Comparison of ENCODE assay signal across 1 cellular context in the genomic region with DNA sequence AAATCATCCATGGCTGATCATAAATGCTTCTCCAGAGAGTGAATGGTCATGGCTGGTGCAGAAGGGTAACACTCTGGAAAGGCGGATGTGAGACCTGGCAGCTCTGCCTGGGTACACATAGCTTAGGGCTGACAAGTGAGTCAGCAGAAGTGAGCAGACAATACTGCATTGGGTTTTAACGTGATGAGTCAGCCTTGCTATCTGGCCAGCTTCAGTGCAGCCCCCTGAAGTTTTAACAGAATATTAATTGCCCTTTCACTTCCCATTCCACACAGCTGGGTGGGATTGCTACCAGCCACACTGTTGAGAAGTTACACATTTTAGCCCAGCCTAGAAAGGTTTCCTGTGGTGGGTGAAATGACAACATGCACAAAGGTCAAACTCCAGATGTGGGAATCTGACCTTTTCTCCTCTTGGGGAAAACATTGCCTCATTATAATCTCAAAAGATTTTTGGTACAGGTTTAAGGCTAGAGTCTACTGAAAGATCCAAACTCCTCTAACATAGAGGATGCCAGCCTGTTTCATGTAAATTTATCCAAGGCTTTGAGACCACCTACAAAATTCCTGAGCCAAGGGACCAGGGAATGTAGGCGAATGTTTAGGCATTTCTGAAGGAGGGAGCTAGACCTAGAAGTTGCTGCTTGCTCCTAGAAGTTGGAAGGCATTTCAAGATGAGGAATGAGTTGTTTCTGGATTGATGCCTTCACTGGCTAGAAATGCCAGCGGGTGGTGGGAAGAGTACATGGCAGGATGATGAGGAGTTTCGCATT.
TF ChIP-seq lines count a peak whose summit lies in the region.

No MANE protein-coding gene starts in this region.

TF ChIP-seq in WTC11, 78 proteins besides CTCF, POLR2A, EP300 and RAD21 (continued from another document):
- TF ChIP-seq, protein P1, sequence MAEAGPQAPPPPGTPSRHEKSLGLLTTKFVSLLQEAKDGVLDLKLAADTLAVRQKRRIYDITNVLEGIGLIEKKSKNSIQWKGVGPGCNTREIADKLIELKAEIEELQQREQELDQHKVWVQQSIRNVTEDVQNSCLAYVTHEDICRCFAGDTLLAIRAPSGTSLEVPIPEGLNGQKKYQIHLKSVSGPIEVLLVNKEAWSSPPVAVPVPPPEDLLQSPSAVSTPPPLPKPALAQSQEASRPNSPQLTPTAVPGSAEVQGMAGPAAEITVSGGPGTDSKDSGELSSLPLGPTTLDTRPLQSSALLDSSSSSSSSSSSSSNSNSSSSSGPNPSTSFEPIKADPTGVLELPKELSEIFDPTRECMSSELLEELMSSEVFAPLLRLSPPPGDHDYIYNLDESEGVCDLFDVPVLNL (CRISPR knock-in tag; IDR thresholded peaks at IDR 0.05; ENCODE audit: borderline replicate concordance, low read depth) = no peak
- no peak for TF ChIP-seq GRHL2 (CRISPR knock-in tag; IDR thresholded peaks at IDR 0.05; ENCODE audit: insufficient replicate concordance, severe bottlenecking)
